8 cellular contexts compared by ENCODE assay signal in the genomic region with DNA sequence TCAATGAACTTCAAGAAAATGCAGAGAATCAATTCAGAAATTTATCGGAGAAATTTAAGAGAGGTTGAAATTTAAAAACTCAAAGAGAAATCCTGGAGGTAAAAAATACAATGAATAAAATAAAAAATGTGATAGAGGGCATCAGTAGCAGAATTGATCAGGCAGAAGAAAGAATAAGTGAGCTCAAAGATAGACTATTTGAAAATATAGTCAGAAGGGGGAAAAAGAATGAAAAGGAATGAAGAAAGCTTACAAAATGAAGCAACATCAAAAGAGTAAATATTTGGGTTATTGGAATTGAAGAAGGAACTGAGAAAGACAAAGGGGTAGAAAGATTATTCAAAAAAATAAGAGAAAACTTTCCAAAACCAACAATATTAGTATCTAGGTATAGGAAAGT.
"Had no signal": no experiment of that assay in that cellular context is flagged by ENCODE, and none has a peak within 500 bp of the region (broad histone marks: within the 10 kb centered on the region; RNA-seq: fewer than 3 reads in every experiment).

No MANE protein-coding gene starts in this region.

- FAIRE-seq: HTR-8/SVneo had no signal

- H3K9ac ChIP-seq: GM23248 had no signal

- H2AFZ ChIP-seq: GM23248 had no signal

- H3K4me1 ChIP-seq: HAP-1 had no signal

- H3K4me3 ChIP-seq: GM23248, HAP-1 had no signal

- DNase-seq: GM23248, GOT3, H7, Kasumi-1, KG1 had no signal

- H3K9me3 ChIP-seq: HAP-1 had no signal

- H3K36me3 ChIP-seq: HAP-1 had no signal

- ATAC-seq: HCT116 had no signal

- H3K27ac ChIP-seq: GM23248 had no signal
